19 cellular contexts compared by ENCODE assay signal in the genomic region with DNA sequence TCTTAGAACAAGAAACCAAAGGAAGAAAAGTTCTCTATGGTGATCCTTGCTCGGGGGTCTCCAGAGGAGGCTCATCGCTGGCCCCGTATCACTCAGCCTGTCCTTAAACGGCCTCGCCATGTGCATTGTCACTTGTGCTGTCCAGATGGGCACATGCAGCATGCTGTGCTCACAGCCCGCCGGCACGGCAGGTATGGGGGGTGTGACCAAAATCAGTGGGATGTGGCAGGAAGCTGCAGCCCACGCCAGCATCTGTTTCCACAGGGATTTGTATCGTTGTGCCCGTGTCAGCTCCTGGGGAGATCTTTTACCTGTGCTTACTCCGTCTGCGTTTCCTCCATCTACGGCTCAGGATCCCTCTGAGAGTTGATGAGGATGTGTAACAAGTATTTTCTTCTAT. TPM values are rescaled to one million over a fixed set of nuclear protein-coding genes. Genes with fewer than 3 reads are reported as not detected.
DNase-seq lines count a peak whose midpoint lies in the region; ATAC-seq and TF ChIP-seq lines count a peak whose summit lies in the region.
"Had no signal": no experiment of that assay in that cellular context is flagged by ENCODE, and none has a peak within 500 bp of the region (broad histone marks: within the 10 kb centered on the region; RNA-seq: fewer than 3 reads in every experiment).

No MANE protein-coding gene starts in this region.

- H3K27me3 ChIP-seq in endodermal cell (ENCODE audit: control insufficient read depth, insufficient read depth, low read length, poor library complexity, severe bottlenecking) (no peaks in the 10 kb centered on the region), transverse colon (no peaks in the 10 kb centered on the region)
- H3K27me3 ChIP-seq: BE2C had no signal

- H3K9me3 Mint-ChIP-seq in endodermal cell (no peaks in the 10 kb centered on the region), mesothelial cell of epicardium (no peaks in the 10 kb centered on the region)
- H3K9me3 Mint-ChIP-seq: CD4-positive, alpha-beta T cell; H9 had no signal

- intact Hi-C loops in transverse colon (cut with DNase I; ENCODE audit: low total_unique reads), result no loop called here

- H3K4me1 Mint-ChIP-seq in endodermal cell, result peaks cover 16% of the 10 kb centered on the region
- H3K4me1 Mint-ChIP-seq in mesothelial cell of epicardium, result peaks cover 52% of the 10 kb centered on the region

- no peak for ATAC-seq in HG03039 (IDR thresholded peaks at IDR 0.05; ENCODE audit: unreplicated experiment)
- no peak for ATAC-seq in GM21825 (IDR thresholded peaks at IDR 0.05; ENCODE audit: unreplicated experiment)

- TF ChIP-seq POLR2A in transverse colon (IDR thresholded peaks at IDR 0.05), result no peak

- peaks cover 4% of the 10 kb centered on the region for H3K4me1 ChIP-seq in endodermal cell (ENCODE audit: control insufficient read depth, insufficient read depth, low read length)
- H3K4me1 ChIP-seq in transverse colon, result peaks cover 0 to 42% (median 25%) of the 10 kb centered on the region in 4 donors

- H3K36me3 Mint-ChIP-seq in endodermal cell (ENCODE audit: low read depth) (peaks cover 44% of the 10 kb centered on the region), mesothelial cell of epicardium (peaks cover 30% of the 10 kb centered on the region)

- H3K4me3 Mint-ChIP-seq in endodermal cell, result no peak overlapping the region
- no peak overlapping the region for H3K4me3 Mint-ChIP-seq in mesothelial cell of epicardium
- H3K4me3 Mint-ChIP-seq: CD4-positive, alpha-beta T cell; H9 had no signal

- H3K4me3 ChIP-seq in endodermal cell (ENCODE audit: low read length) (no peak overlapping the region), transverse colon (peak overlapping the region in 1 of 4 donors; percentile 5)

- in situ Hi-C loops in transverse colon (cut with MboI; ENCODE audit: low pct_ligation_motif_present in 1 of 4, low pct_unique_long_range_greater_than_20kb in 1 of 4, low sequenced_read_pairs in 3 of 4), result loop anchor here in 1 of 4 donors (25.0 kb wide), 1 partner anchor 309 kb away; a partner anchor contains a TSS

- POLR2A ChIA-PET in RWPE1 (lab: Yijun Ruan, JAX; ENCODE audit: low non-redundant PET), result no interaction called here

- H3K9me3 ChIP-seq in endodermal cell (ENCODE audit: control insufficient read depth, low read length) (no peaks in the 10 kb centered on the region), transverse colon (no peaks in the 10 kb centered on the region)
- H3K9me3 ChIP-seq: BE2C had no signal

- no peak overlapping the region for H3K9ac ChIP-seq in endodermal cell (ENCODE audit: extremely low read depth, low read length, poor library complexity, severe bottlenecking)

- CTCF ChIA-PET in RWPE1 (lab: Yijun Ruan, JAX), result interaction anchor here (0.8 to 3.9 kb wide), 2 partner anchors 18 to 239 kb away, joined by 4 to 17 read pairs; no protein-coding TSS in a partner anchor

- H3K27ac Mint-ChIP-seq in endodermal cell (no peak overlapping the region), mesothelial cell of epicardium (peak overlapping the region; percentile 88)

- TF ChIP-seq CTCF in RWPE1 (conservative IDR thresholded peaks at IDR 0.05; ENCODE audit: low read depth) (no peak), endodermal cell (conservative IDR thresholded peaks at IDR 0.05) (no peak), mesothelial cell of epicardium (IDR thresholded peaks at IDR 0.05; ENCODE audit: unreplicated experiment) (no peak), transverse colon (IDR thresholded peaks at IDR 0.05) (no peak)

- DNase-seq in RWPE1 (ENCODE audit: low spot score) (no peak), endodermal cell (peak; percentile 35), mesothelial cell of epicardium (ENCODE audit: low spot score in 2 of 2, unreplicated experiment in 2 of 2) (no peak), transverse colon (no peak), AG08396 (ENCODE audit: low spot score) (no peak), substantia nigra (lab: John Stamatoyannopoulos, UW) (no peak)
- DNase-seq: BE2C; C1 segment of cervical spinal cord; CD4-positive, alpha-beta T cell; DMS153; DMS79 treated with DMSO at 0.1 percent for 48 hours; GF-D8; H9 had no signal

- peaks cover 59% of the 10 kb centered on the region for H3K36me3 ChIP-seq in endodermal cell (ENCODE audit: control insufficient read depth, insufficient read depth, low read length)
- H3K36me3 ChIP-seq in transverse colon, result peaks cover 0 to 50% (median 22%) of the 10 kb centered on the region in 4 donors

- H3K27ac ChIP-seq in RWPE1 (0 out of 2 replicates have a peak overlapping the region, but pooled peaks have one; percentile 20), endodermal cell (ENCODE audit: low read depth, low read length) (no peak overlapping the region), transverse colon (peak overlapping the region; percentile 32 to 73 (median 63)), substantia nigra (ENCODE audit: low read depth, low read length, poor library complexity, severe bottlenecking) (no peak overlapping the region)
- H3K27ac ChIP-seq: HL-60 had no signal

- no peak for TF ChIP-seq EP300 in transverse colon (IDR thresholded peaks at IDR 0.05; ENCODE audit: low read depth)

- no peaks in the 10 kb centered on the region for H3K27me3 Mint-ChIP-seq in endodermal cell (ENCODE audit: insufficient read depth)
- no peaks in the 10 kb centered on the region for H3K27me3 Mint-ChIP-seq in mesothelial cell of epicardium (ENCODE audit: low read depth)
- H3K27me3 Mint-ChIP-seq: CD4-positive, alpha-beta T cell had no signal

- WGBS in endodermal cell (ENCODE audit: insufficient coverage in 1 of 2, insufficient read length in 1 of 2), 2 experiments, result 96 to 97% methylated on average over 10 to 14 of the region's 14 CpGs
- WGBS in transverse colon (ENCODE audit: low coverage in 1 of 2), 2 donors, result 45 to 49% methylated on average over 2 to 14 of the region's 14 CpGs

RNA-seq across cellular contexts. Expression of a gene that starts 2.6 kb away (rescaled TPM):
- total RNA-seq in endodermal cell, result under 1 TPM; 0.35 to 0.46 TPM
- 0.46 TPM for polyA plus RNA-seq in endodermal cell (2013, experiment 1 of 2)
- polyA plus RNA-seq in endodermal cell (2013, experiment 2 of 2), result 0.37 TPM
- 2.7 to 3.3 TPM (median 3.1 TPM) in 3 replicates for total RNA-seq in mesothelial cell of epicardium
- total RNA-seq in transverse colon, result 1 to 10 TPM in 1 of 4 donors, under 1 TPM in 1, not detected in 2; 0.82 to 1.4 TPM
- total RNA-seq: A172; CD4-positive, alpha-beta T cell; H9 had no signal

RNA-seq across cellular contexts. Expression of a gene that starts 6.7 kb away (rescaled TPM):
- total RNA-seq in endodermal cell (10 to 100 TPM; 65.1 to 80.2 TPM), mesothelial cell of epicardium (72.4 to 78.7 TPM (median 73.4 TPM) in 3 replicates), transverse colon (100 to 1,000 TPM in 2 of 4 donors, 10 to 100 TPM in 2; 74.8 to 124 (median 108) TPM)
- polyA plus RNA-seq in endodermal cell (2013, experiment 1 of 2), result 103 TPM
- polyA plus RNA-seq in endodermal cell (2013, experiment 2 of 2), result 90.0 TPM

RNA-seq across cellular contexts. Expression of a gene that starts 28.3 kb away (rescaled TPM):
- total RNA-seq in endodermal cell (10 to 100 TPM; 46.3 to 52.8 TPM), mesothelial cell of epicardium (104 to 105 TPM (median 104 TPM) in 3 replicates), transverse colon (100 to 1,000 TPM; 144 to 275 (median 192) TPM)
- 29.0 TPM for polyA plus RNA-seq in endodermal cell (2013, experiment 1 of 2)
- 32.2 TPM for polyA plus RNA-seq in endodermal cell (2013, experiment 2 of 2)

RNA-seq across cellular contexts. Expression of a gene that starts 33.5 kb away (rescaled TPM):
- total RNA-seq in endodermal cell (1 to 10 TPM in 1 of 2 donors, under 1 TPM in 1; 0.73 to 1.7 TPM), mesothelial cell of epicardium (0.47 to 0.58 TPM in 2 of 3 replicates, not detected in the other), transverse colon (not detected)
- polyA plus RNA-seq in endodermal cell (2013, experiment 1 of 2), result not detected
- polyA plus RNA-seq in endodermal cell (2013, experiment 2 of 2), result not detected
- total RNA-seq: A172; CD4-positive, alpha-beta T cell; H1; H9; HT1080 had no signal
- polyA plus RNA-seq: H1 had no signal

RNA-seq across cellular contexts. Expression of a gene that starts 38.1 kb away (rescaled TPM):
- total RNA-seq in endodermal cell, result not detected
- not detected for polyA plus RNA-seq in endodermal cell (2013, experiment 1 of 2)
- polyA plus RNA-seq in endodermal cell (2013, experiment 2 of 2), result not detected
- 0.14 TPM in 1 of 3 replicates, not detected in the others for total RNA-seq in mesothelial cell of epicardium
- total RNA-seq in transverse colon, result not detected
- total RNA-seq: A172; CD4-positive, alpha-beta T cell; H1; H9; HT1080 had no signal
- polyA plus RNA-seq: H1 had no signal

Comparison
In these comparisons a context has a peak if more than half of its experiments do, and no peak if none do; other contexts are left out.
1. H3K27ac ChIP-seq: peak in RWPE1 (single experiment) and transverse colon (4 of 4); none in endodermal cell (single experiment) and substantia nigra (single experiment).